ENCODE assay signal across 1 cellular context in genomic region chr14:102316746-102317563, GRCh38.
A peak's percentile ranks its signal among the peaks of the same experiment; 100 is the strongest.
TF ChIP-seq lines count a peak whose summit lies in the region.

No MANE protein-coding gene starts in this region.

TF ChIP-seq in HepG2, 621 proteins besides CTCF, POLR2A, EP300 and RAD21 (continued from another document and continues in another):
- no peak for TF ChIP-seq ZBTB40 (IDR thresholded peaks at IDR 0.05)
- TF ChIP-seq ZBTB40 (CRISPR knock-in tag; IDR thresholded peaks at IDR 0.05): no peak; the same call in 1 of the 2 replicates
- no peak for TF ChIP-seq MNT (IDR thresholded peaks at IDR 0.05)
- TF ChIP-seq PCBP2 (optimal IDR thresholded peaks at IDR 0.05; ENCODE audit: low read depth, low read length, poor library complexity, severe bottlenecking): no peak
- TF ChIP-seq NBN (conservative IDR thresholded peaks at IDR 0.05): no peak
- no peak for TF ChIP-seq IKZF4 (CRISPR knock-in tag; IDR thresholded peaks at IDR 0.05; ENCODE audit: borderline replicate concordance, low read depth, not compliant biosample characterization)
- TF ChIP-seq ZMYM3 (CRISPR knock-in tag; IDR thresholded peaks at IDR 0.05): peak; percentile 77
- 0 out of 2 replicates have a peak, but pooled peaks have one; percentile 44 for TF ChIP-seq ADNP (CRISPR knock-in tag; IDR thresholded peaks at IDR 0.05)
- no peak for TF ChIP-seq ZNF205 (CRISPR knock-in tag; IDR thresholded peaks at IDR 0.05)
- TF ChIP-seq ZBTB14 (CRISPR knock-in tag; IDR thresholded peaks at IDR 0.05): no peak
- TF ChIP-seq HMG20A (CRISPR knock-in tag; IDR thresholded peaks at IDR 0.05; ENCODE audit: borderline replicate concordance): no peak
- no peak for TF ChIP-seq ZNF530 (CRISPR knock-in tag; IDR thresholded peaks at IDR 0.05; ENCODE audit: low read depth)
- peak; percentile 66; the same call in 1 of the 2 replicates for TF ChIP-seq ZNF33A (CRISPR knock-in tag; IDR thresholded peaks at IDR 0.05; ENCODE audit: borderline replicate concordance)
- TF ChIP-seq FOXK1 (CRISPR knock-in tag; IDR thresholded peaks at IDR 0.05; ENCODE audit: borderline replicate concordance, low read depth): peak; percentile 79
- TF ChIP-seq ZBTB3 (CRISPR knock-in tag; IDR thresholded peaks at IDR 0.05; ENCODE audit: borderline replicate concordance, low read depth): 0 out of 2 replicates have a peak, but pooled peaks have one; percentile 12
- no peak for TF ChIP-seq GLI4 (CRISPR knock-in tag; IDR thresholded peaks at IDR 0.05; ENCODE audit: borderline replicate concordance)
- TF ChIP-seq ZNF563 (CRISPR knock-in tag; IDR thresholded peaks at IDR 0.05): no peak
- TF ChIP-seq JUND (CRISPR knock-in tag; IDR thresholded peaks at IDR 0.05): no peak
- TF ChIP-seq NCOA1 (CRISPR knock-in tag; IDR thresholded peaks at IDR 0.05): no peak
- TF ChIP-seq ETV5 (CRISPR knock-in tag; IDR thresholded peaks at IDR 0.05; ENCODE audit: borderline replicate concordance): peak; percentile 74
- TF ChIP-seq ZXDC (CRISPR knock-in tag; IDR thresholded peaks at IDR 0.05): 0 out of 2 replicates have a peak, but pooled peaks have one; percentile 26
- no peak for TF ChIP-seq ZNF800 (CRISPR knock-in tag; IDR thresholded peaks at IDR 0.05)
- TF ChIP-seq MXD4 (CRISPR knock-in tag; IDR thresholded peaks at IDR 0.05): no peak
- TF ChIP-seq BCLAF1 (IDR thresholded peaks at IDR 0.05): no peak
- no peak for TF ChIP-seq MAFG (CRISPR knock-in tag; IDR thresholded peaks at IDR 0.05)
- no peak for TF ChIP-seq MZF1 (CRISPR knock-in tag; IDR thresholded peaks at IDR 0.05; ENCODE audit: borderline replicate concordance)
- TF ChIP-seq ZNF879 (CRISPR knock-in tag; IDR thresholded peaks at IDR 0.05): no peak
- TF ChIP-seq ZNF652 (CRISPR knock-in tag; IDR thresholded peaks at IDR 0.05; ENCODE audit: borderline replicate concordance, low read depth): no peak
- TF ChIP-seq CENPT (CRISPR knock-in tag; IDR thresholded peaks at IDR 0.05; ENCODE audit: low read depth): no peak
- no peak for TF ChIP-seq GABPA (IDR thresholded peaks at IDR 0.05; ENCODE audit: low read depth, low read length)
- peak; percentile 35; the same call in 1 of the 2 replicates for TF ChIP-seq GABPA (CRISPR knock-in tag; IDR thresholded peaks at IDR 0.05; ENCODE audit: low read depth)
- no peak for TF ChIP-seq PRPF4 (IDR thresholded peaks at IDR 0.05; ENCODE audit: low read depth, low read length, poor library complexity, severe bottlenecking)
- no peak for TF ChIP-seq ZNF549 (CRISPR knock-in tag; IDR thresholded peaks at IDR 0.05)
- peak; percentile 39; the same call in 1 of the 2 replicates for TF ChIP-seq TFAP4 (IDR thresholded peaks at IDR 0.05; ENCODE audit: borderline replicate concordance, low read depth)
- TF ChIP-seq ZBTB42 (CRISPR knock-in tag; IDR thresholded peaks at IDR 0.05): 0 out of 2 replicates have a peak, but pooled peaks have one; percentile 32
- TF ChIP-seq PITX1 (CRISPR knock-in tag; IDR thresholded peaks at IDR 0.05): no peak
- TF ChIP-seq ZNF451 (CRISPR knock-in tag; IDR thresholded peaks at IDR 0.05): no peak
- TF ChIP-seq SP2 (CRISPR knock-in tag; IDR thresholded peaks at IDR 0.05): peak; percentile 69
- TF ChIP-seq ZFP36L1 (CRISPR knock-in tag; IDR thresholded peaks at IDR 0.05): no peak
- no peak for TF ChIP-seq KAT2B (IDR thresholded peaks at IDR 0.05; ENCODE audit: borderline replicate concordance, low read depth, low read length)
- 0 out of 2 replicates have a peak, but pooled peaks have one; percentile 58 for TF ChIP-seq ZNF891 (CRISPR knock-in tag; IDR thresholded peaks at IDR 0.05)
